Comparison of ENCODE assay signal across 13 cellular contexts in genomic region chr11:43145653-43146052, GRCh38.
DNase-seq lines count a peak whose midpoint lies in the region; ATAC-seq, FAIRE-seq and TF ChIP-seq lines count a peak whose summit lies in the region.
"Had no signal": no experiment of that assay in that cellular context is flagged by ENCODE, and none has a peak within 500 bp of the region (broad histone marks: within the 10 kb centered on the region; RNA-seq: fewer than 3 reads in every experiment).

No MANE protein-coding gene starts in this region.

- FAIRE-seq in GM12891 (lab: Jason Lieb, UNC) = no peak

- H3K36me3 ChIP-seq in mucosa of descending colon (ENCODE audit: low read depth) (no peaks in the 10 kb centered on the region), esophagus muscularis mucosa (no peaks in the 10 kb centered on the region)
- H3K36me3 ChIP-seq: adrenal gland, thoracic aorta had no signal

- POLR2A ChIA-PET in HEK293T (lab: Yijun Ruan, JAX) = no interaction called here

- intact Hi-C loops in mucosa of descending colon (cut with DNase I, micrococcal nuclease) (no loop called here), esophagus muscularis mucosa (cut with DNase I) (no loop called here)

- H3K27ac ChIP-seq in esophagus muscularis mucosa (replicated peaks in 1 of 4) = no peak overlapping the region
- H3K27ac ChIP-seq: adrenal gland, thoracic aorta had no signal

- H3K4me1 ChIP-seq in mucosa of descending colon (ENCODE audit: low read depth) = no peaks in the 10 kb centered on the region
- no peaks in the 10 kb centered on the region for H3K4me1 ChIP-seq in esophagus muscularis mucosa
- H3K4me1 ChIP-seq: adrenal gland had no signal

- TF ChIP-seq EP300 in esophagus muscularis mucosa (IDR thresholded peaks at IDR 0.05) = no peak

- ATAC-seq in GM19035 (IDR thresholded peaks at IDR 0.05; ENCODE audit: unreplicated experiment) (peak; percentile 92), HG02571 (IDR thresholded peaks at IDR 0.05; ENCODE audit: unreplicated experiment) (peak; percentile 85), HG03280 (IDR thresholded peaks at IDR 0.05; ENCODE audit: unreplicated experiment) (peak; percentile 83), mucosa of descending colon (no peak)

- H3K27me3 ChIP-seq in esophagus muscularis mucosa = no peaks in the 10 kb centered on the region
- H3K27me3 ChIP-seq: adrenal gland had no signal

- H3K9me3 ChIP-seq in mucosa of descending colon (no peaks in the 10 kb centered on the region), esophagus muscularis mucosa (peaks cover 0 to 12% (median 5%) of the 10 kb centered on the region in 4 donors)
- H3K9me3 ChIP-seq: adrenal gland, thoracic aorta had no signal

- WGBS in esophagus muscularis mucosa = 50% methylated on average over 1 of the region's 1 CpG

- CTCF ChIA-PET in HEK293T (lab: Yijun Ruan, JAX) = no interaction called here

- TF ChIP-seq CTCF in mucosa of descending colon (IDR thresholded peaks at IDR 0.05) = no peak
- TF ChIP-seq CTCF in esophagus muscularis mucosa (IDR thresholded peaks at IDR 0.05) = no peak

- no peak for DNase-seq in GM12891 (ENCODE audit: insufficient read length, low spot score)
- DNase-seq in erythroblast (lab: John Stamatoyannopoulos, UW) = no peak
- no peak for DNase-seq in mucosa of descending colon
- no peak for DNase-seq in esophagus muscularis mucosa (ENCODE audit: extremely low spot score)
- no peak for DNase-seq in HEK293T (ENCODE audit: extremely low spot score)
- DNase-seq: activated CD4-positive, alpha-beta T cell treated with anti-CD3 and anti-CD28 coated beads for 4 hours; adrenal gland; NCI-H2029; stimulated activated CD4-positive, alpha-beta T cell treated with anti-CD3 and anti-CD28 coated beads, Interleukin-4, amount 100 ng/mL, for 1 hour had no signal

- H3K4me3 ChIP-seq in mucosa of descending colon (no peak overlapping the region), esophagus muscularis mucosa (no peak overlapping the region)
- H3K4me3 ChIP-seq: adrenal gland, thoracic aorta had no signal

- TF ChIP-seq POLR2A in GM12891 (IDR thresholded peaks at IDR 0.05; ENCODE audit: low read depth, low read length) (no peak), erythroblast (IDR thresholded peaks at IDR 0.05; ENCODE audit: low read length) (no peak), esophagus muscularis mucosa (IDR thresholded peaks at IDR 0.05; ENCODE audit: low read depth) (no peak)

TF ChIP-seq in GM12891, 5 proteins besides CTCF, POLR2A, EP300 and RAD21:
- TF ChIP-seq SPI1 (IDR thresholded peaks at IDR 0.05; ENCODE audit: low read depth, low read length) = no peak
- TF ChIP-seq PAX5 (IDR thresholded peaks at IDR 0.05; ENCODE audit: insufficient read depth, low read length, severe bottlenecking) = no peak
- TF ChIP-seq POU2F2 (IDR thresholded peaks at IDR 0.05; ENCODE audit: low read depth, low read length) = no peak
- 0 out of 2 replicates have a peak, but pooled peaks have one; percentile 33 for TF ChIP-seq POLR2AphosphoS5 (IDR thresholded peaks at IDR 0.05; ENCODE audit: low read depth, low read length)
- TF ChIP-seq TAF1 (IDR thresholded peaks at IDR 0.05; ENCODE audit: low read depth, low read length) = peak; percentile 33; the same call in 1 of the 2 replicates

TF ChIP-seq in HEK293T, 16 proteins besides CTCF, POLR2A, EP300 and RAD21:
- no peak for TF ChIP-seq CTBP1 (IDR thresholded peaks at IDR 0.05; ENCODE audit: borderline replicate concordance)
- no peak for TF ChIP-seq BHLHE40 (IDR thresholded peaks at IDR 0.05; ENCODE audit: borderline replicate concordance)
- no peak for TF ChIP-seq FOXA1 (IDR thresholded peaks at IDR 0.05)
- no peak for TF ChIP-seq ZNF384 (IDR thresholded peaks at IDR 0.05)
- no peak for TF ChIP-seq ELF4 (IDR thresholded peaks at IDR 0.05)
- no peak for TF ChIP-seq SP1 (IDR thresholded peaks at IDR 0.05)
- no peak for TF ChIP-seq SUZ12 (IDR thresholded peaks at IDR 0.05)
- TF ChIP-seq L3MBTL2 (conservative IDR thresholded peaks at IDR 0.05) = no peak
- no peak for TF ChIP-seq PKNOX1 (IDR thresholded peaks at IDR 0.05)
- TF ChIP-seq HDGF (IDR thresholded peaks at IDR 0.05; ENCODE audit: borderline replicate concordance) = no peak
- TF ChIP-seq NFRKB (IDR thresholded peaks at IDR 0.05) = no peak
- TF ChIP-seq FOXK2 (IDR thresholded peaks at IDR 0.05) = no peak
- TF ChIP-seq LEF1 (IDR thresholded peaks at IDR 0.05; ENCODE audit: borderline replicate concordance) = no peak
- TF ChIP-seq TARDBP (IDR thresholded peaks at IDR 0.05) = no peak
- TF ChIP-seq ARNT (IDR thresholded peaks at IDR 0.05) = no peak
- TF ChIP-seq FOXM1 (IDR thresholded peaks at IDR 0.05; ENCODE audit: borderline replicate concordance) = no peak
TF ChIP-seq in HEK293T: peak in this region for 0.
